In the genomic region with DNA sequence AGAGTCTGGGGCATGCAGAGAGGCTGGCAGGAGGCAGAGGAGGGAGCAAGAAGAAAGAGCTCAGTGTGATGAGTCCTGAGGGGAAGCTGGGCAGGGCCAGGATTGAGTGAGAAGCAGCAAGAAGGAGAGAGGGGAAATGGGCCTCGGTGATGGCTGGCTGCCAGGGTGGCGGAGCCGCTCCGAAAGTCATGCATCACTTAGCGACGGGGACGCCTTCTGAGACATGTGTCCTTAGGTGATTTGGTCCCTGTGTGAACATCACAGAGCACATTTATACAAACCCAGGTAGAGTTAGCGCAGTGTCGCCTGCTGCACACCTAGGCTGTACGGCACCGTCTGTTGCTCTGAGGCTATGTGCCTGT, we compare ENCODE assay signal across 8 cellular contexts. TPM values are rescaled to one million over a fixed set of nuclear protein-coding genes. Genes with fewer than 3 reads are reported as not detected.
DNase-seq lines count a peak whose midpoint lies in the region; ATAC-seq and TF ChIP-seq lines count a peak whose summit lies in the region.

No MANE protein-coding gene starts in this region.

- intact Hi-C loops in left lung (cut with DNase I) (no loop called here), aorta (cut with DNase I) (no loop called here)

- H3K27ac ChIP-seq in left lung (peak overlapping the region in 1 of 2 donors; percentile 28), aorta (ENCODE audit: low read depth in 1 of 2, low read length in 2 of 2) (no peak overlapping the region)

- H3K27me3 ChIP-seq in left lung (no peaks in the 10 kb centered on the region), aorta (ENCODE audit: control insufficient read depth in 1 of 2, insufficient read depth in 2 of 2, low read length in 1 of 2) (no peaks in the 10 kb centered on the region)

- H3K9me3 ChIP-seq in left lung (no peaks in the 10 kb centered on the region), aorta (ENCODE audit: control insufficient read depth, low read length) (no peaks in the 10 kb centered on the region)

- DNase-seq in activated gamma-delta T cell treated with Interleukin-2 at 50 U/mL for 16 hours (peak; percentile 30), activated gamma-delta T cell (lab: John Stamatoyannopoulos, UW) (no peak), left lung (peak; percentile 59 to 86), aorta (peak; percentile 76 to 78)
- peak; percentile 65 for DNase-seq in activated T-cell treated with anti-CD3 and anti-CD28 coated beads, Interleukin-2, amount 50 U/mL, for 1 hour

- TF ChIP-seq CTCF in left lung (IDR thresholded peaks at IDR 0.05), result no peak

- H3K36me3 ChIP-seq in left lung (no peaks in the 10 kb centered on the region), aorta (ENCODE audit: control insufficient read depth in 1 of 2, insufficient read depth in 2 of 2, low read length in 1 of 2) (no peaks in the 10 kb centered on the region)

- H3K4me3 ChIP-seq in left lung, result no peak overlapping the region
- H3K4me3 ChIP-seq in aorta (ENCODE audit: low read length in 2 of 2), result no peak overlapping the region

- ATAC-seq in left lung (no peak), aorta (ENCODE audit: low FRiP score) (no peak), HG03095 (IDR thresholded peaks at IDR 0.05; ENCODE audit: unreplicated experiment) (no peak), HG02588 (IDR thresholded peaks at IDR 0.05; ENCODE audit: unreplicated experiment) (no peak), GM18858 (IDR thresholded peaks at IDR 0.05; ENCODE audit: unreplicated experiment) (no peak)

- 52 to 67% methylated on average over 11 of the region's 11 CpGs for WGBS in aorta, 2 donors

- H3K4me1 ChIP-seq in left lung (peaks cover 12 to 60% of the 10 kb centered on the region in 2 donors), aorta (ENCODE audit: control insufficient read depth in 1 of 2, insufficient read depth in 2 of 2, low read length in 2 of 2) (no peaks in the 10 kb centered on the region)

RNA-seq across cellular contexts. Expression of a gene that starts 15.1 kb away (rescaled TPM):
- total RNA-seq in left lung (10 to 100 TPM; 27.3 to 33.5 TPM), aorta (10 to 100 TPM; 21.1 to 37.1 TPM)
- 10 to 100 TPM; 10.8 to 14.7 TPM for polyA plus RNA-seq in aorta

RNA-seq across cellular contexts. Expression of a gene that starts 39.5 kb away (rescaled TPM):
- total RNA-seq in left lung, result 10 to 100 TPM; 25.0 to 34.1 TPM
- total RNA-seq in aorta, result 10 to 100 TPM; 33.8 to 38.1 TPM
- polyA plus RNA-seq in aorta, result 10 to 100 TPM; 20.6 to 41.6 TPM
